ENCODE assay signal across 1 cellular context in genomic region chr19:49118565-49119410, GRCh38.
A peak's percentile ranks its signal among the peaks of the same experiment; 100 is the strongest.
TF ChIP-seq lines count a peak whose summit lies in the region.

Gene C19orf73, minus strand, starts transcription at chr19:49119143. Its CDS starts 121 bp downstream, at chr19:49119022.

TF ChIP-seq in HepG2, 621 proteins besides CTCF, POLR2A, EP300 and RAD21 (continued from another document and continues in another):
- no peak for TF ChIP-seq ZNF253 (CRISPR knock-in tag; IDR thresholded peaks at IDR 0.05; ENCODE audit: borderline replicate concordance)
- TF ChIP-seq ZBTB14 (CRISPR knock-in tag; IDR thresholded peaks at IDR 0.05), result peak; percentile 81
- TF ChIP-seq ZNF674 (CRISPR knock-in tag; IDR thresholded peaks at IDR 0.05; ENCODE audit: low read depth), result no peak
- peak; percentile 94 for TF ChIP-seq SP4 (CRISPR knock-in tag; IDR thresholded peaks at IDR 0.05)
- TF ChIP-seq FOSL2 (CRISPR knock-in tag; IDR thresholded peaks at IDR 0.05), result peak; percentile 33; the same call in 1 of the 2 replicates
- no peak for TF ChIP-seq DNMT1 (CRISPR knock-in tag; IDR thresholded peaks at IDR 0.05)
- no peak for TF ChIP-seq ZBTB1 (CRISPR knock-in tag; IDR thresholded peaks at IDR 0.05; ENCODE audit: borderline replicate concordance)
- TF ChIP-seq SAP130 (CRISPR knock-in tag; IDR thresholded peaks at IDR 0.05; ENCODE audit: low read depth), result peak; percentile 78
- TF ChIP-seq ZFP41 (CRISPR knock-in tag; IDR thresholded peaks at IDR 0.05; ENCODE audit: borderline replicate concordance), result no peak; the same call in 1 of the 2 replicates
- 0 out of 2 replicates have a peak, but pooled peaks have one; percentile 23 for TF ChIP-seq ZNF605 (CRISPR knock-in tag; IDR thresholded peaks at IDR 0.05)
- TF ChIP-seq ZNF230 (CRISPR knock-in tag; IDR thresholded peaks at IDR 0.05), result peak; percentile 73; the same call in 1 of the 2 replicates
- no peak for TF ChIP-seq ZNF34 (CRISPR knock-in tag; IDR thresholded peaks at IDR 0.05; ENCODE audit: borderline replicate concordance)
- TF ChIP-seq POGZ (CRISPR knock-in tag; IDR thresholded peaks at IDR 0.05), result no peak
- no peak for TF ChIP-seq ZNF382 (CRISPR knock-in tag; IDR thresholded peaks at IDR 0.05; ENCODE audit: borderline replicate concordance)
- peak; percentile 91; the same call in 1 of the 2 replicates for TF ChIP-seq ZNF318 (CRISPR knock-in tag; IDR thresholded peaks at IDR 0.05)
- no peak for TF ChIP-seq STAG1 (CRISPR knock-in tag; IDR thresholded peaks at IDR 0.05)
- TF ChIP-seq ZNF678 (CRISPR knock-in tag; IDR thresholded peaks at IDR 0.05), result no peak
- TF ChIP-seq ZFP36 (IDR thresholded peaks at IDR 0.05; ENCODE audit: borderline replicate concordance, low read depth, low read length, partially characterized antibody), result no peak
- TF ChIP-seq GABPB1 (CRISPR knock-in tag; IDR thresholded peaks at IDR 0.05), result peak; percentile 90
- no peak for TF ChIP-seq HNRNPH1 (optimal IDR thresholded peaks at IDR 0.05; ENCODE audit: low read depth, low read length)
- TF ChIP-seq SOX6 (IDR thresholded peaks at IDR 0.05), result no peak
- peak; percentile 67; the same call in 1 of the 2 replicates for TF ChIP-seq SOX6 (CRISPR knock-in tag; IDR thresholded peaks at IDR 0.05)
- no peak for TF ChIP-seq ZBTB39 (CRISPR knock-in tag; IDR thresholded peaks at IDR 0.05)
- TF ChIP-seq ZNF510 (CRISPR knock-in tag; IDR thresholded peaks at IDR 0.05; ENCODE audit: low read depth), result peak; percentile 91
- no peak for TF ChIP-seq NFIB (CRISPR knock-in tag; IDR thresholded peaks at IDR 0.05; ENCODE audit: borderline replicate concordance)
- no peak for TF ChIP-seq ZNF18 (CRISPR knock-in tag; IDR thresholded peaks at IDR 0.05; ENCODE audit: insufficient replicate concordance)
- TF ChIP-seq ZNF556 (CRISPR knock-in tag; IDR thresholded peaks at IDR 0.05; ENCODE audit: borderline replicate concordance), result 0 out of 2 replicates have a peak, but pooled peaks have one; percentile 81
- no peak for TF ChIP-seq ZNF333 (CRISPR knock-in tag; IDR thresholded peaks at IDR 0.05; ENCODE audit: borderline replicate concordance)
- no peak; the same call in 1 of the 2 replicates for TF ChIP-seq PRMT3 (CRISPR knock-in tag; IDR thresholded peaks at IDR 0.05; ENCODE audit: borderline replicate concordance, low read depth)
- TF ChIP-seq ZNF558 (CRISPR knock-in tag; IDR thresholded peaks at IDR 0.05; ENCODE audit: borderline replicate concordance), result no peak
- TF ChIP-seq NFKBIZ (CRISPR knock-in tag; IDR thresholded peaks at IDR 0.05), result peak; percentile 59; the same call in 1 of the 2 replicates
- TF ChIP-seq YEATS2 (CRISPR knock-in tag; IDR thresholded peaks at IDR 0.05; ENCODE audit: borderline replicate concordance), result no peak
- 0 out of 2 replicates have a peak, but pooled peaks have one; percentile 40 for TF ChIP-seq ZNF619 (CRISPR knock-in tag; IDR thresholded peaks at IDR 0.05)
- TF ChIP-seq HNF1B (CRISPR knock-in tag; IDR thresholded peaks at IDR 0.05), result peak; percentile 66; the same call in 1 of the 2 replicates
- TF ChIP-seq ZNF737 (CRISPR knock-in tag; IDR thresholded peaks at IDR 0.05; ENCODE audit: borderline replicate concordance), result no peak
- no peak for TF ChIP-seq DDIT3 (CRISPR knock-in tag; IDR thresholded peaks at IDR 0.05)
- TF ChIP-seq PHF8 (CRISPR knock-in tag; IDR thresholded peaks at IDR 0.05), result peak; percentile 65; the same call in 1 of the 2 replicates
- no peak for TF ChIP-seq SATB2 (CRISPR knock-in tag; IDR thresholded peaks at IDR 0.05)
- TF ChIP-seq ZNF646 (CRISPR knock-in tag; IDR thresholded peaks at IDR 0.05), result no peak
